Comparison of ENCODE assay signal across 9 cellular contexts in the genomic region with DNA sequence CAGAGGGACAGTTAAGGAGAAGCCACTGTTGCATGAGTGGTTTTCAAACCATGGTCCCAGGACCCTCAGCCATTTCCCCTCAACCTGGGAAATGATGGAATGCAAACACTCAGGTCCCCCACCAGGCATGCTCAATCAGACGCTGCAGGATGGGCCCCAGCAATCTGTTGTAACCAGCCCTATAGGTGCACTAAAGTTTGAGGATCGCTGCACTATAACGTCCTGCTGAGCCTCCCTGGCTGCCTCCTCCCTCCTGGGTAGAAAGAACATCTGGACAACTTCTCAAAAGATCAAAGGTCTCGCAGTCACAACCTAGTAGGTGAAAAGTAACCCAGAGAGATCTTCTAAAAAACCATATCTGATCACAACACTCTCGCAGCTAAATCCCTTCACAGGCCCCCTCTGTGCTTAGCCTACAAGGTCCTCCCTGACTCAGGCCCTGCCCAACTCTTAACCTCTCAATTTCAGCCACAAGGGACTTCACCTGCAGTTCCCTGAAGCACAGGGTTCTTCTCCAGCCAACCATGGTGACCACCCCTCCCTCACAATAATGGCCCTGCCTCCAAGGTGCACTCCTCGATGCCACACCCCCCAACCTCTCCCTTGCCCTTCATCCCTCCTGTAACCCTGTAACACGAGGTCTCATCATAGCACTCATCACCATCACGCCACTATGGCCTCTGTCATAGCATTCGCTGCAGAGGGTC. TPM values are rescaled to one million over a fixed set of nuclear protein-coding genes. Genes with fewer than 3 reads are reported as not detected.
DNase-seq lines count a peak whose midpoint lies in the region; ATAC-seq and TF ChIP-seq lines count a peak whose summit lies in the region.
"Had no signal": no experiment of that assay in that cellular context is flagged by ENCODE, and none has a peak within 500 bp of the region (broad histone marks: within the 10 kb centered on the region; RNA-seq: fewer than 3 reads in every experiment).

No MANE protein-coding gene starts in this region.

- H3K4me1 ChIP-seq in A673 (ENCODE audit: insufficient read depth, low read length, poor library complexity, severe bottlenecking) = peaks cover 42% of the 10 kb centered on the region
- peaks cover 55% of the 10 kb centered on the region for H3K4me1 ChIP-seq in HUES6 (ENCODE audit: control insufficient read depth, insufficient read depth, low read length)
- peaks cover 19% of the 10 kb centered on the region for H3K4me1 ChIP-seq in right cardiac atrium (ENCODE audit: control insufficient read depth, insufficient read depth, low read length)

- TF ChIP-seq CTCF in A673 (conservative IDR thresholded peaks at IDR 0.05; ENCODE audit: low read depth, low read length) (no peak), GM20000 (IDR thresholded peaks at IDR 0.05; ENCODE audit: extremely low read depth, missing control alignments) (no peak)
- TF ChIP-seq CTCF in CD4-positive, alpha-beta T cell (IDR thresholded peaks at IDR 0.05) = no peak

- CTCF ChIA-PET in A673 (lab: Charles Lee) = no interaction called here
- CTCF ChIA-PET in CD4-positive, alpha-beta T cell (lab: Charles Lee) = no interaction called here

- H3K36me3 ChIP-seq in A673 (ENCODE audit: insufficient read depth, low read length, poor library complexity, severe bottlenecking) (no peaks in the 10 kb centered on the region), HUES6 (ENCODE audit: control insufficient read depth, insufficient read depth, low read length) (peaks cover 1% of the 10 kb centered on the region; the same call in 1 of the 2 replicates)

- H3K9ac ChIP-seq in HUES6 (ENCODE audit: low read length) = no peak overlapping the region

- peak overlapping the region; percentile 20 for H3K4me3 ChIP-seq in A673 (ENCODE audit: low read depth, low read length, poor library complexity, severe bottlenecking)
- H3K4me3 ChIP-seq in HUES6 (ENCODE audit: low read depth, low read length) = peak overlapping the region; percentile 84; the same call in 1 of the 2 replicates
- H3K4me3 ChIP-seq in right cardiac atrium (ENCODE audit: low read length) = no peak overlapping the region

- H3K27ac ChIP-seq in A673 (ENCODE audit: low read depth, low read length, poor library complexity, severe bottlenecking) (no peak overlapping the region), HUES6 (ENCODE audit: low read depth, low read length) (no peak overlapping the region), right cardiac atrium (ENCODE audit: low read length) (peak overlapping the region; percentile 32)
- no peak overlapping the region for H3K27ac ChIP-seq in CD4-positive, alpha-beta T cell (ENCODE audit: low read depth, low read length)

- H3K9me3 ChIP-seq in A673 (ENCODE audit: low read depth, low read length, poor library complexity, severe bottlenecking) = no peaks in the 10 kb centered on the region
- no peaks in the 10 kb centered on the region for H3K9me3 ChIP-seq in HUES6 (ENCODE audit: control insufficient read depth, insufficient read depth, low read depth, low read length)
- H3K9me3 ChIP-seq in right cardiac atrium (ENCODE audit: control insufficient read depth, low read length) = no peaks in the 10 kb centered on the region
- no peaks in the 10 kb centered on the region for H3K9me3 ChIP-seq in CD4-positive, alpha-beta T cell (ENCODE audit: control insufficient read depth, low read length)

- H3K27me3 ChIP-seq in A673 (replicated peaks; ENCODE audit: insufficient read depth, low read depth, low read length, poor library complexity) = no peaks in the 10 kb centered on the region
- H3K27me3 ChIP-seq in HUES6 (ENCODE audit: control insufficient read depth, insufficient read depth, low read length) = peaks cover 10% of the 10 kb centered on the region; the same call in 1 of the 2 replicates
- no peaks in the 10 kb centered on the region for H3K27me3 ChIP-seq in right cardiac atrium (ENCODE audit: control insufficient read depth, insufficient read depth)
- no peaks in the 10 kb centered on the region for H3K27me3 ChIP-seq in CD4-positive, alpha-beta T cell (ENCODE audit: control insufficient read depth, insufficient read depth, low read length)

- ATAC-seq in right cardiac atrium (no peak), GM21526 (IDR thresholded peaks at IDR 0.05; ENCODE audit: low FRiP score, unreplicated experiment) (no peak)
- ATAC-seq in CD4-positive, alpha-beta T cell (ENCODE audit: poor library complexity) = no peak

- H3K27ac Mint-ChIP-seq in CD4-positive, alpha-beta T cell = no peak overlapping the region

- H3K4me3 Mint-ChIP-seq in CD4-positive, alpha-beta T cell = no peak overlapping the region

- BruUV-seq in A673 (replicated peaks; lab: Mats Ljungman, UMichigan) = no TSS peak

- H3K36me3 Mint-ChIP-seq in CD4-positive, alpha-beta T cell (ENCODE audit: low read depth) = no peaks in the 10 kb centered on the region

- no peaks in the 10 kb centered on the region for H3K9me3 Mint-ChIP-seq in CD4-positive, alpha-beta T cell

- no peaks in the 10 kb centered on the region for H3K27me3 Mint-ChIP-seq in CD4-positive, alpha-beta T cell

- WGBS in right cardiac atrium = 57% methylated on average over 9 of the region's 9 CpGs

- peaks cover 19% of the 10 kb centered on the region for H3K4me1 Mint-ChIP-seq in CD4-positive, alpha-beta T cell (ENCODE audit: low read depth)

- intact Hi-C loops in A673 (cut with micrococcal nuclease; ENCODE audit: unreplicated experiment) = loop anchor here (5.0 to 10.0 kb wide), 2 partner anchors 38 to 101 kb away; no protein-coding TSS in a partner anchor
- intact Hi-C loops in right cardiac atrium (cut with DNase I) = loop anchor here (5.0 to 10.0 kb wide), 6 partner anchors 43 to 153 kb away; no protein-coding TSS in a partner anchor
- intact Hi-C loops in CD4-positive, alpha-beta T cell (cut with DNase I, micrococcal nuclease) = loop anchor here in 1 of 2 experiments (5.0 to 10.0 kb wide), 4 partner anchors 263 to 643 kb away; partner anchors contain the start of genes DCAF10, EXOSC3 and GRHPR

- no peak for DNase-seq in A673 (ENCODE audit: low spot score)
- peak; percentile 74 for DNase-seq in GM20000 (ENCODE audit: low spot score)
- no peak for DNase-seq in right cardiac atrium
- DNase-seq in CD4-positive, alpha-beta T cell = no peak
- DNase-seq in activated naive CD4-positive, alpha-beta T cell (lab: John Stamatoyannopoulos, UW) = no peak
- no peak for DNase-seq in kidney tubule cell (ENCODE audit: low spot score)
- DNase-seq: NCI-H510A had no signal

- POLR2A ChIA-PET in A673 (lab: Charles Lee; ENCODE audit: low non-redundant PET) = no interaction called here
- POLR2A ChIA-PET in CD4-positive, alpha-beta T cell (lab: Charles Lee) = no interaction called here

RNA-seq across cellular contexts. Expression of gene SHB, which starts 3.5 kb away (rescaled TPM):
- total RNA-seq in A673 (2021) = 14.7 and 20.7 TPM in 2 replicates
- 10 to 100 TPM; 25.7 to 38.9 (median 31.0) TPM for total RNA-seq in right cardiac atrium
- 14.5 TPM for polyA plus RNA-seq in right cardiac atrium
- 1 to 10 TPM; 1.1 to 1.2 TPM for total RNA-seq in CD4-positive, alpha-beta T cell
